ENCODE assay signal across 1 cellular context in genomic region chr3:159804726-159805410, GRCh38.
TF ChIP-seq lines count a peak whose summit lies in the region.

No MANE protein-coding gene starts in this region.

TF ChIP-seq in GM12878, 131 proteins besides CTCF, POLR2A, EP300 and RAD21 (continued from another document):
- no peak for TF ChIP-seq ZNF687 (IDR thresholded peaks at IDR 0.05)
